In the genomic region with DNA sequence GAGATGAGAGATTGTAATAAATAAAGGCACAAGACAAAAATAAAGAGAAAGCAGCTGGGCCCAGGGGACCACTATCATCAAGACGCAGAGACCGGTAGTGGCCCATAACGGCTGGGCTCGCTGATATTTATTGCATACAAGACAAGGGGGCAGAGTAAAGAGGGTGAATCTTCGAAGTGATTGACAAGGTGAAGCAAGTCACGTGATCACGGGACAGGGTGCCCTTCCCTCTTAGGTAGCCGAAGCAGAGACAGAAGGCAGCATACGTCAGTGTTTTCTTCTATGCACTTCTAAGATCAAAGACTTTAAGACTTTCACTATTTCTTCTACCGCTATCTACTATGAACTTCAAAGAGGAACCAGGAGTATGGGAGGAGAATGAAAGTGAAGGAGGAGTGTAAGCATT, we compare ENCODE assay signal across 1 cellular context.
TF ChIP-seq lines count a peak whose summit lies in the region.

No MANE protein-coding gene starts in this region.

TF ChIP-seq in K562, 482 proteins besides CTCF, POLR2A, EP300 and RAD21 (continued from another document):
- TF ChIP-seq TSHZ1 (CRISPR knock-in tag; IDR thresholded peaks at IDR 0.05): no peak
- no peak for TF ChIP-seq BDP1 (IDR thresholded peaks at IDR 0.05; ENCODE audit: insufficient read depth, insufficient read length)
- no peak for TF ChIP-seq ZNF133 (CRISPR knock-in tag; IDR thresholded peaks at IDR 0.05)
